In the genomic region with DNA sequence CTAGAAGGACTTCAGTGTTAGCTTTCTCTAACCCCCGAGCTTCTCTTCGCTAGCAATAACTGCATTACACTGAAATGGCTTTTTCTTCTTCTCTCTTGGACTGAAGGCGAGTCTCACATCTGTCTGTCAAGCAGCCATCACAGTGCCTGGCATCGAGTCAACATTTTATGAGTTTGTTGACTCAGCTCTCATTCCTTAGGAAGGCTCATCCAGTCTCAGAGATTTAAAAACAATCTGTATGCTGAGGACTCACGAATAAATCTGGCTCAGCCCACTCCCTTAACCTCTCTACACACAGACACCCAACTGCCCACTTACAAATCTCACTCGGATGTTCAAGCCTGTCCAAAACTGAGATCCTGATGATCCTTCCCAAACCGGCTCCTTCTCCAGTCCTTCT, we compare ENCODE assay signal across 1 cellular context.
A peak's percentile ranks its signal among the peaks of the same experiment; 100 is the strongest.
TF ChIP-seq lines count a peak whose summit lies in the region.

No MANE protein-coding gene starts in this region.

TF ChIP-seq in HEK293, 187 proteins besides CTCF, POLR2A, EP300 and RAD21 (continued from another document):
- TF ChIP-seq, protein P1, sequence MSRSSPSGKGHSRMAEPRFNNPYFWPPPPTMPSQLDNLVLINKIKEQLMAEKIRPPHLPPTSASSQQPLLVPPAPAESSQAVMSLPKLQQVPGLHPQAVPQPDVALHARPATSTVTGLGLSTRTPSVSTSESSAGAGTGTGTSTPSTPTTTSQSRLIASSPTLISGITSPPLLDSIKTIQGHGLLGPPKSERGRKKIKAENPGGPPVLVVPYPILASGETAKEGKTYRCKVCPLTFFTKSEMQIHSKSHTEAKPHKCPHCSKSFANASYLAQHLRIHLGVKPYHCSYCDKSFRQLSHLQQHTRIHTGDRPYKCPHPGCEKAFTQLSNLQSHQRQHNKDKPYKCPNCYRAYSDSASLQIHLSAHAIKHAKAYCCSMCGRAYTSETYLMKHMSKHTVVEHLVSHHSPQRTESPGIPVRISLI (tag by site-specific recombination; IDR thresholded peaks at IDR 0.05), result no peak
- TF ChIP-seq ZNF175 (tag by site-specific recombination; IDR thresholded peaks at IDR 0.05) (no peak), ZNF548 (tag by site-specific recombination; IDR thresholded peaks at IDR 0.05) (no peak), ZNF561 (tag by site-specific recombination; IDR thresholded peaks at IDR 0.05; ENCODE audit: borderline replicate concordance) (no peak), KLF7 (tag by site-specific recombination; IDR thresholded peaks at IDR 0.05; ENCODE audit: borderline replicate concordance) (no peak)
- TF ChIP-seq, protein P2, sequence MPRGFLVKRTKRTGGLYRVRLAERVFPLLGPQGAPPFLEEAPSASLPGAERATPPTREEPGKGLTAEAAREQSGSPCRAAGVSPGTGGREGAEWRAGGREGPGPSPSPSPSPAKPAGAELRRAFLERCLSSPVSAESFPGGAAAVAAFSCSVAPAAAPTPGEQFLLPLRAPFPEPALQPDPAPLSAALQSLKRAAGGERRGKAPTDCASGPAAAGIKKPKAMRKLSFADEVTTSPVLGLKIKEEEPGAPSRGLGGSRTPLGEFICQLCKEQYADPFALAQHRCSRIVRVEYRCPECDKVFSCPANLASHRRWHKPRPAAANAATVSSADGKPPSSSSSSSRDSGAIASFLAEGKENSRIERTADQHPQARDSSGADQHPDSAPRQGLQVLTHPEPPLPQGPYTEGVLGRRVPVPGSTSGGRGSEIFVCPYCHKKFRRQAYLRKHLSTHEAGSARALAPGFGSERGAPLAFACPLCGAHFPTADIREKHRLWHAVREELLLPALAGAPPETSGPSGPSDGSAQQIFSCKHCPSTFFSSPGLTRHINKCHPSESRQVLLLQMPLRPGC (tag by site-specific recombination; IDR thresholded peaks at IDR 0.05), result 0 out of 2 replicates have a peak, but pooled peaks have one; percentile 35
- TF ChIP-seq, protein P3, sequence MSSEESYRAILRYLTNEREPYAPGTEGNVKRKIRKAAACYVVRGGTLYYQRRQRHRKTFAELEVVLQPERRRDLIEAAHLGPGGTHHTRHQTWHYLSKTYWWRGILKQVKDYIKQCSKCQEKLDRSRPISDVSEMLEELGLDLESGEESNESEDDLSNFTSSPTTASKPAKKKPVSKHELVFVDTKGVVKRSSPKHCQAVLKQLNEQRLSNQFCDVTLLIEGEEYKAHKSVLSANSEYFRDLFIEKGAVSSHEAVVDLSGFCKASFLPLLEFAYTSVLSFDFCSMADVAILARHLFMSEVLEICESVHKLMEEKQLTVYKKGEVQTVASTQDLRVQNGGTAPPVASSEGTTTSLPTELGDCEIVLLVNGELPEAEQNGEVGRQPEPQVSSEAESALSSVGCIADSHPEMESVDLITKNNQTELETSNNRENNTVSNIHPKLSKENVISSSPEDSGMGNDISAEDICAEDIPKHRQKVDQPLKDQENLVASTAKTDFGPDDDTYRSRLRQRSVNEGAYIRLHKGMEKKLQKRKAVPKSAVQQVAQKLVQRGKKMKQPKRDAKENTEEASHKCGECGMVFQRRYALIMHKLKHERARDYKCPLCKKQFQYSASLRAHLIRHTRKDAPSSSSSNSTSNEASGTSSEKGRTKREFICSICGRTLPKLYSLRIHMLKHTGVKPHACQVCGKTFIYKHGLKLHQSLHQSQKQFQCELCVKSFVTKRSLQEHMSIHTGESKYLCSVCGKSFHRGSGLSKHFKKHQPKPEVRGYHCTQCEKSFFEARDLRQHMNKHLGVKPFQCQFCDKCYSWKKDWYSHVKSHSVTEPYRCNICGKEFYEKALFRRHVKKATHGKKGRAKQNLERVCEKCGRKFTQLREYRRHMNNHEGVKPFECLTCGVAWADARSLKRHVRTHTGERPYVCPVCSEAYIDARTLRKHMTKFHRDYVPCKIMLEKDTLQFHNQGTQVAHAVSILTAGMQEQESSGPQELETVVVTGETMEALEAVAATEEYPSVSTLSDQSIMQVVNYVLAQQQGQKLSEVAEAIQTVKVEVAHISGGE (tag by site-specific recombination; conservative IDR thresholded peaks at IDR 0.05; ENCODE audit: low read depth), result no peak
